Comparison of ENCODE assay signal across 9 cellular contexts in genomic region chr16:31452631-31453106, GRCh38. TPM values are rescaled to one million over a fixed set of nuclear protein-coding genes. Genes with fewer than 3 reads are reported as not detected.
A peak's percentile ranks its signal among the peaks of the same experiment; 100 is the strongest.
DNase-seq lines count a peak whose midpoint lies in the region; ATAC-seq and TF ChIP-seq lines count a peak whose summit lies in the region.
"Had no signal": no experiment of that assay in that cellular context is flagged by ENCODE, and none has a peak within 500 bp of the region (broad histone marks: within the 10 kb centered on the region; RNA-seq: fewer than 3 reads in every experiment).

No MANE protein-coding gene starts in this region.

- POLR2A ChIA-PET in activated naive CD8-positive, alpha-beta T cell treated with anti-CD3 and anti-CD28 coated beads, Interleukin-2, amount 10 ng/mL, durations not matched to agents 7 days and 5 days (lab: Charles Lee) = interaction anchor here (0.7 kb wide), 1 partner anchor 13 kb away, joined by 3 read pairs; no protein-coding TSS in a partner anchor
- POLR2A ChIA-PET in activated CD4-positive, alpha-beta T cell treated with anti-CD3 and anti-CD28 coated beads for 36 hours (lab: Charles Lee) = no interaction called here

- peaks cover 13% of the 10 kb centered on the region for H3K36me3 Mint-ChIP-seq in activated naive CD8-positive, alpha-beta T cell treated with anti-CD3 and anti-CD28 coated beads, Interleukin-2, amount 10 ng/mL, durations not matched to agents 7 days and 5 days
- H3K36me3 Mint-ChIP-seq in activated CD4-positive, alpha-beta T cell treated with anti-CD3 and anti-CD28 coated beads for 36 hours (ENCODE audit: low read depth) = peaks cover 17% of the 10 kb centered on the region

- H3K27ac ChIP-seq in heart left ventricle = peak overlapping the region in 11 of 12 donors; percentile 8 to 69 (median 49)
- peak overlapping the region; percentile 85 for H3K27ac ChIP-seq in skeletal muscle tissue (ENCODE audit: low read depth, low read length)

- no peak overlapping the region for H3K4me3 ChIP-seq in HAP-1
- H3K4me3 ChIP-seq in heart left ventricle = no peak overlapping the region
- H3K4me3 ChIP-seq in skeletal muscle tissue (ENCODE audit: low read length in 3 of 3) = no peak overlapping the region

- no peaks in the 10 kb centered on the region for H3K27me3 ChIP-seq in HAP-1 (ENCODE audit: low read depth)
- no peaks in the 10 kb centered on the region for H3K27me3 ChIP-seq in heart left ventricle
- no peaks in the 10 kb centered on the region for H3K27me3 ChIP-seq in skeletal muscle tissue (ENCODE audit: control insufficient read depth in 3 of 3, insufficient read depth in 3 of 3, low read length in 3 of 3)

- in situ Hi-C loops in HAP-1 (cut with MboI; ENCODE audit: low sequenced_read_pairs) = loop anchor here (10.0 kb wide), 1 partner anchor 422 kb away; the partner anchor contains the start of gene ZNF267

- peak; percentile 46 to 63 for DNase-seq in HAP-1 (ENCODE audit: low spot score in 2 of 2)
- DNase-seq in activated naive CD8-positive, alpha-beta T cell treated with anti-CD3 and anti-CD28 coated beads, Interleukin-2, amount 10 ng/mL, durations not matched to agents 7 days and 5 days = no peak
- no peak for DNase-seq in heart left ventricle
- no peak for DNase-seq in activated CD4-positive, alpha-beta T cell treated with anti-CD3 and anti-CD28 coated beads for 36 hours
- DNase-seq in NCI-H187 (lab: John Stamatoyannopoulos, UW) = no peak
- DNase-seq: activated gamma-delta T cell had no signal

- no peaks in the 10 kb centered on the region for H3K27me3 Mint-ChIP-seq in activated naive CD8-positive, alpha-beta T cell treated with anti-CD3 and anti-CD28 coated beads, Interleukin-2, amount 10 ng/mL, durations not matched to agents 7 days and 5 days
- H3K27me3 Mint-ChIP-seq in activated CD4-positive, alpha-beta T cell treated with anti-CD3 and anti-CD28 coated beads for 36 hours = no peaks in the 10 kb centered on the region

- peak overlapping the region; percentile 51 for H3K27ac Mint-ChIP-seq in activated naive CD8-positive, alpha-beta T cell treated with anti-CD3 and anti-CD28 coated beads, Interleukin-2, amount 10 ng/mL, durations not matched to agents 7 days and 5 days
- H3K27ac Mint-ChIP-seq in activated CD4-positive, alpha-beta T cell treated with anti-CD3 and anti-CD28 coated beads for 36 hours = no peak overlapping the region

- H3K9ac ChIP-seq in skeletal muscle tissue (ENCODE audit: low read depth in 1 of 3, low read length in 3 of 3) = peak overlapping the region in 2 of 3 donors; percentile 36 to 44

- peaks cover 2% of the 10 kb centered on the region for H3K36me3 ChIP-seq in HAP-1 (replicated peaks)
- H3K36me3 ChIP-seq in heart left ventricle = no peaks in the 10 kb centered on the region
- peaks cover 0 to 4% (median 0%) of the 10 kb centered on the region in 3 donors for H3K36me3 ChIP-seq in skeletal muscle tissue (ENCODE audit: control insufficient read depth in 3 of 3, insufficient read depth in 3 of 3, low read length in 3 of 3)

- H3K4me1 ChIP-seq in HAP-1 (peaks cover 46% of the 10 kb centered on the region), heart left ventricle (peaks cover 10 to 65% (median 55%) of the 10 kb centered on the region in 12 donors), skeletal muscle tissue (ENCODE audit: control insufficient read depth in 3 of 3, insufficient read depth in 3 of 3, low read length in 3 of 3) (peaks cover 47 to 52% (median 50%) of the 10 kb centered on the region in 3 donors)

- intact Hi-C loops in heart left ventricle (cut with DNase I) = loop anchor here in 6 of 10 donors (5.0 to 10.0 kb wide), 9 partner anchors 52 to 498 kb away; partner anchors contain the start of genes ZNF267 (in 2 of the 6), FUS (in 1 of the 6), RUSF1 (in 1 of the 6) and SETD1A (in 1 of the 6)
- intact Hi-C loops in activated CD4-positive, alpha-beta T cell treated with anti-CD3 and anti-CD28 coated beads for 36 hours (cut with DNase I, micrococcal nuclease) = no loop called here

- 53 to 66% (median 59%) methylated on average over 3 of the region's 3 CpGs for WGBS in heart left ventricle, 4 donors

- H3K9me3 ChIP-seq in HAP-1 (no peaks in the 10 kb centered on the region), heart left ventricle (no peaks in the 10 kb centered on the region), skeletal muscle tissue (ENCODE audit: control insufficient read depth in 3 of 3, low read length in 3 of 3) (no peaks in the 10 kb centered on the region)

- CTCF ChIA-PET in activated CD4-positive, alpha-beta T cell treated with anti-CD3 and anti-CD28 coated beads for 36 hours (lab: Charles Lee) = interaction anchor here (0.7 kb wide), 1 partner anchor 24 kb away, joined by 3 read pairs; no protein-coding TSS in a partner anchor

- no peak overlapping the region for H3K4me3 Mint-ChIP-seq in activated naive CD8-positive, alpha-beta T cell treated with anti-CD3 and anti-CD28 coated beads, Interleukin-2, amount 10 ng/mL, durations not matched to agents 7 days and 5 days
- no peak overlapping the region for H3K4me3 Mint-ChIP-seq in activated CD4-positive, alpha-beta T cell treated with anti-CD3 and anti-CD28 coated beads for 36 hours

- ATAC-seq in activated naive CD8-positive, alpha-beta T cell treated with anti-CD3 and anti-CD28 coated beads, Interleukin-2, amount 10 ng/mL, durations not matched to agents 7 days and 5 days (ENCODE audit: low read depth) = no peak
- ATAC-seq in heart left ventricle = peak in 3 of 4 donors; percentile 44 to 60 (median 48)
- no peak for ATAC-seq in HG03039 (IDR thresholded peaks at IDR 0.05; ENCODE audit: unreplicated experiment)
- ATAC-seq in activated CD4-positive, alpha-beta T cell treated with anti-CD3 and anti-CD28 coated beads for 36 hours = no peak
- ATAC-seq in GM21786 (IDR thresholded peaks at IDR 0.05; ENCODE audit: unreplicated experiment) = no peak

- no peaks in the 10 kb centered on the region for H3K9me3 Mint-ChIP-seq in activated naive CD8-positive, alpha-beta T cell treated with anti-CD3 and anti-CD28 coated beads, Interleukin-2, amount 10 ng/mL, durations not matched to agents 7 days and 5 days
- H3K9me3 Mint-ChIP-seq in activated CD4-positive, alpha-beta T cell treated with anti-CD3 and anti-CD28 coated beads for 36 hours (ENCODE audit: low read depth) = no peaks in the 10 kb centered on the region

- peaks cover 33% of the 10 kb centered on the region for H3K4me1 Mint-ChIP-seq in activated naive CD8-positive, alpha-beta T cell treated with anti-CD3 and anti-CD28 coated beads, Interleukin-2, amount 10 ng/mL, durations not matched to agents 7 days and 5 days
- peaks cover 38% of the 10 kb centered on the region for H3K4me1 Mint-ChIP-seq in activated CD4-positive, alpha-beta T cell treated with anti-CD3 and anti-CD28 coated beads for 36 hours

- no peak for TF ChIP-seq CTCF in heart left ventricle (IDR thresholded peaks at IDR 0.05)

- TF ChIP-seq POLR2A in heart left ventricle (IDR thresholded peaks at IDR 0.05) = no peak

RNA-seq across cellular contexts. Expression of gene ARMC5, which starts 6.6 kb away (rescaled TPM):
- 10 to 100 TPM; 12.9 to 13.6 TPM for total RNA-seq in activated naive CD8-positive, alpha-beta T cell treated with anti-CD3 and anti-CD28 coated beads, Interleukin-2, amount 10 ng/mL, durations not matched to agents 7 days and 5 days
- total RNA-seq in heart left ventricle (1 to 10 TPM; 4.1 to 9.2 (median 6.5) TPM), skeletal muscle tissue (6.8 TPM)
- polyA plus RNA-seq in heart left ventricle = 1 to 10 TPM; 6.6 to 8.2 TPM
- 1 to 10 TPM; 7.0 to 7.9 TPM for total RNA-seq in activated CD4-positive, alpha-beta T cell treated with anti-CD3 and anti-CD28 coated beads for 36 hours

RNA-seq across cellular contexts. Expression of gene ZNF843, which starts 10.1 kb away (rescaled TPM):
- total RNA-seq in activated naive CD8-positive, alpha-beta T cell treated with anti-CD3 and anti-CD28 coated beads, Interleukin-2, amount 10 ng/mL, durations not matched to agents 7 days and 5 days = under 1 TPM; 0.20 to 0.30 TPM
- total RNA-seq in heart left ventricle (1 to 10 TPM; 1.0 to 4.7 (median 2.5) TPM), skeletal muscle tissue (0.52 TPM)
- 1 to 10 TPM in 1 of 2 donors, under 1 TPM in 1; 0.43 to 1.2 TPM for polyA plus RNA-seq in heart left ventricle
- total RNA-seq in activated CD4-positive, alpha-beta T cell treated with anti-CD3 and anti-CD28 coated beads for 36 hours = under 1 TPM; 0.16 to 0.18 TPM

RNA-seq across cellular contexts. Expression of gene TGFB1I1, which starts 19.3 kb away (rescaled TPM):
- total RNA-seq in activated naive CD8-positive, alpha-beta T cell treated with anti-CD3 and anti-CD28 coated beads, Interleukin-2, amount 10 ng/mL, durations not matched to agents 7 days and 5 days = 1 to 10 TPM; 1.4 to 1.5 TPM
- 10 to 100 TPM; 12.9 to 37.7 (median 19.5) TPM for total RNA-seq in heart left ventricle
- 10 to 100 TPM; 14.1 to 29.5 TPM for polyA plus RNA-seq in heart left ventricle
- total RNA-seq in skeletal muscle tissue = 30.8 TPM
- total RNA-seq in activated CD4-positive, alpha-beta T cell treated with anti-CD3 and anti-CD28 coated beads for 36 hours = 1 to 10 TPM in 1 of 2 experiments, under 1 TPM in 1; 0.80 to 1.1 TPM

RNA-seq across cellular contexts. Expression of gene COX6A2, which starts 24.5 kb away (rescaled TPM):
- not detected for total RNA-seq in activated naive CD8-positive, alpha-beta T cell treated with anti-CD3 and anti-CD28 coated beads, Interleukin-2, amount 10 ng/mL, durations not matched to agents 7 days and 5 days
- total RNA-seq in heart left ventricle (1,000 to 10,000 TPM in 7 of 9 donors, 100 to 1,000 TPM in 2; 393 to 1,682 (median 1,115) TPM), skeletal muscle tissue (49.1 TPM)
- polyA plus RNA-seq in heart left ventricle = over 10,000 TPM in 1 of 2 donors, 1,000 to 10,000 TPM in 1; 1,628 to 10,029 TPM
- not detected for total RNA-seq in activated CD4-positive, alpha-beta T cell treated with anti-CD3 and anti-CD28 coated beads for 36 hours

RNA-seq across cellular contexts. Expression of gene SLC5A2, which starts 30.3 kb away (rescaled TPM):
- total RNA-seq in activated naive CD8-positive, alpha-beta T cell treated with anti-CD3 and anti-CD28 coated beads, Interleukin-2, amount 10 ng/mL, durations not matched to agents 7 days and 5 days = 1 to 10 TPM in 1 of 2 experiments, under 1 TPM in 1; 0.53 to 1.0 TPM
- total RNA-seq in heart left ventricle = not detected
- polyA plus RNA-seq in heart left ventricle = under 1 TPM; 0.08 to 0.76 TPM
- not detected for total RNA-seq in skeletal muscle tissue
- total RNA-seq in activated CD4-positive, alpha-beta T cell treated with anti-CD3 and anti-CD28 coated beads for 36 hours = under 1 TPM; 0.11 TPM

Comparison
In these comparisons a context has a peak if more than half of its experiments do, and no peak if none do; other contexts are left out.
1. DNase-seq: peak in HAP-1 (2 of 2); none in activated naive CD8-positive, alpha-beta T cell treated with anti-CD3 and anti-CD28 coated beads, Interleukin-2, amount 10 ng/mL, durations not matched to agents 7 days and 5 days (single experiment), heart left ventricle (0 of 5), activated CD4-positive, alpha-beta T cell treated with anti-CD3 and anti-CD28 coated beads for 36 hours (single experiment) and NCI-H187 (0 of 2).
2. ATAC-seq: peak in heart left ventricle (3 of 4); none in activated naive CD8-positive, alpha-beta T cell treated with anti-CD3 and anti-CD28 coated beads, Interleukin-2, amount 10 ng/mL, durations not matched to agents 7 days and 5 days (single experiment), HG03039 (single experiment), activated CD4-positive, alpha-beta T cell treated with anti-CD3 and anti-CD28 coated beads for 36 hours (single experiment) and GM21786 (single experiment).
3. RNA of gene TGFB1I1, which starts 19.3 kb away (total RNA-seq): 30.8 TPM in skeletal muscle tissue (single experiment) and 12.9 to 37.7 TPM in heart left ventricle; 1.4 to 1.5 TPM in activated naive CD8-positive, alpha-beta T cell treated with anti-CD3 and anti-CD28 coated beads, Interleukin-2, amount 10 ng/mL, durations not matched to agents 7 days and 5 days and 0.80 to 1.1 TPM in activated CD4-positive, alpha-beta T cell treated with anti-CD3 and anti-CD28 coated beads for 36 hours; every median in the first group is over 4 times any median in the second.
4. intact Hi-C loops: an anchor here in heart left ventricle (5.0 to 10.0 kb wide); none called in activated CD4-positive, alpha-beta T cell treated with anti-CD3 and anti-CD28 coated beads for 36 hours.